18 cellular contexts compared by ENCODE assay signal in the genomic region with DNA sequence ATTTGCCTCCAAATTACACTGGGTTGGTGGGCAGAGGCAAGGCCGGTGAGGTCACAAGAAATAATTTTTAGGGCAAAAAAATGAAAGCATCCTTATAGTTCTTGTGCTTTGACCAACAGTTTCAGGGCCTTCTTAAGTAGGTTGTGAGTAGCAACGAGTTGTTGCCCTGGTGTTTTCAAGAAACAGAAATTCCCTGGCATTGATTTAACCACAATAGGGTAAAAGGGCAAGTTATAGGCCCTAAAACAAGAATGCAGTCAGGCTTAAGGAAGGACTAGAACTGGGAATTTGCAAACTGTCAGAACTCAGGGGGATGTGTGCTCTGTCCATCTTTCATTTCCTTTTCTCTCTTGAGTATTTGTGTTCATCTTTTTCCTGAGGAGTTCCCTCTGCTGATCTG. TPM values are rescaled to one million over a fixed set of nuclear protein-coding genes. Genes with fewer than 3 reads are reported as not detected.
DNase-seq lines count a peak whose midpoint lies in the region; ATAC-seq and TF ChIP-seq lines count a peak whose summit lies in the region.
"Had no signal": no experiment of that assay in that cellular context is flagged by ENCODE, and none has a peak within 500 bp of the region (broad histone marks: within the 10 kb centered on the region; RNA-seq: fewer than 3 reads in every experiment).

No MANE protein-coding gene starts in this region.

- H3K36me3 ChIP-seq in smooth muscle cell (ENCODE audit: low read depth), result no peaks in the 10 kb centered on the region
- no peaks in the 10 kb centered on the region for H3K36me3 ChIP-seq in lower lobe of right lung
- H3K36me3 ChIP-seq: ascending aorta, gastrocnemius medialis, suprapubic skin had no signal

- TF ChIP-seq CTCF in HFFc6 (IDR thresholded peaks at IDR 0.05), result no peak
- no peak for TF ChIP-seq CTCF in glutamatergic neuron (IDR thresholded peaks at IDR 0.05; ENCODE audit: partially characterized antibody, unreplicated experiment)
- no peak for TF ChIP-seq CTCF in smooth muscle cell (IDR thresholded peaks at IDR 0.05; ENCODE audit: borderline replicate concordance, insufficient read depth, poor library complexity, severe bottlenecking)
- no peak for TF ChIP-seq CTCF in lower lobe of right lung (IDR thresholded peaks at IDR 0.05)

- peaks cover 21% of the 10 kb centered on the region for H3F3A ChIP-seq in smooth muscle cell (ENCODE audit: low read depth)

- H3K9me3 ChIP-seq in smooth muscle cell (replicated peaks; ENCODE audit: low read depth) (no peaks in the 10 kb centered on the region), lower lobe of right lung (no peaks in the 10 kb centered on the region)
- H3K9me3 ChIP-seq: ascending aorta, gastrocnemius medialis, suprapubic skin had no signal

- H3K27ac Mint-ChIP-seq in HFFc6 (peak overlapping the region; percentile 80), glutamatergic neuron (ENCODE audit: unreplicated experiment) (peak overlapping the region; percentile 18)
- H3K27ac Mint-ChIP-seq: T-helper 1 cell treated with Interleukin-12 subunit alpha and Interleukin-12 subunit beta and Interleukin-4 antibody, amounts not matched to agents 30 μg/mL and 1 μg/mL, for 36 hours had no signal

- H3K79me2 ChIP-seq in smooth muscle cell (ENCODE audit: low read depth), result no peaks in the 10 kb centered on the region

- H3K4me1 Mint-ChIP-seq in HFFc6 (ENCODE audit: low read depth) (peaks cover 81% of the 10 kb centered on the region), glutamatergic neuron (ENCODE audit: low read depth, unreplicated experiment) (peaks cover 43% of the 10 kb centered on the region)

- H3K4me3 ChIP-seq in smooth muscle cell (no peak overlapping the region), lower lobe of right lung (no peak overlapping the region)
- H3K4me3 ChIP-seq: ascending aorta, coronary artery, gastrocnemius medialis, suprapubic skin had no signal

- H4K20me1 ChIP-seq in smooth muscle cell (ENCODE audit: low read depth), result no peaks in the 10 kb centered on the region

- H3K4me3 Mint-ChIP-seq in HFFc6 (no peak overlapping the region; the same call in 1 of the 2 replicates), glutamatergic neuron (ENCODE audit: unreplicated experiment) (peak overlapping the region; percentile 5)
- H3K4me3 Mint-ChIP-seq: T-helper 1 cell treated with Interleukin-12 subunit alpha and Interleukin-12 subunit beta and Interleukin-4 antibody, amounts not matched to agents 30 μg/mL and 1 μg/mL, for 36 hours had no signal

- H3K4me1 ChIP-seq in smooth muscle cell (ENCODE audit: low read depth) (peaks cover 11% of the 10 kb centered on the region), lower lobe of right lung (peaks cover 9% of the 10 kb centered on the region)
- H3K4me1 ChIP-seq: ascending aorta, gastrocnemius medialis, suprapubic skin had no signal

- no peaks in the 10 kb centered on the region for H3K27me3 ChIP-seq in smooth muscle cell (ENCODE audit: low read depth)
- no peaks in the 10 kb centered on the region for H3K27me3 ChIP-seq in lower lobe of right lung (ENCODE audit: low read depth)
- H3K27me3 ChIP-seq: ascending aorta, gastrocnemius medialis, suprapubic skin had no signal

- ATAC-seq in HG02623 (IDR thresholded peaks at IDR 0.05; ENCODE audit: unreplicated experiment) (no peak), lower lobe of right lung (no peak)
- ATAC-seq: gastrocnemius medialis had no signal

- intact Hi-C loops in lower lobe of right lung (cut with DNase I), result no loop called here

- H3K36me3 Mint-ChIP-seq in HFFc6 (ENCODE audit: low read depth) (no peaks in the 10 kb centered on the region), glutamatergic neuron (ENCODE audit: unreplicated experiment) (no peaks in the 10 kb centered on the region)

- peak overlapping the region; percentile 60 for H3K27ac ChIP-seq in smooth muscle cell (ENCODE audit: low read depth)
- no peak overlapping the region for H3K27ac ChIP-seq in lower lobe of right lung
- H3K27ac ChIP-seq: ascending aorta, gastrocnemius medialis, suprapubic skin had no signal

- no peak overlapping the region for H3K9ac ChIP-seq in smooth muscle cell (ENCODE audit: low read depth)

- H3K9me3 Mint-ChIP-seq in HFFc6 (no peaks in the 10 kb centered on the region), glutamatergic neuron (ENCODE audit: unreplicated experiment) (peaks cover 7% of the 10 kb centered on the region)
- H3K9me3 Mint-ChIP-seq: T-helper 1 cell treated with Interleukin-12 subunit alpha and Interleukin-12 subunit beta and Interleukin-4 antibody, amounts not matched to agents 30 μg/mL and 1 μg/mL, for 36 hours had no signal

- DNase-seq in HFFc6 (peak; percentile 53), amniotic epithelial cell (ENCODE audit: low read depth) (peak; percentile 52), glutamatergic neuron (no peak), smooth muscle cell (lab: John Stamatoyannopoulos, UW; ENCODE audit: unreplicated experiment) (no peak), iPS-NIHi7 (ENCODE audit: extremely low spot score) (no peak), lower lobe of right lung (no peak)
- DNase-seq: activated CD4-positive, alpha-beta T cell treated with anti-CD3 and anti-CD28 coated beads, Interleukin-2, amount 50 U/mL, for 4 hours; DND-41; gastrocnemius medialis; midbrain; NCI-H1436; NCI-H2171; NCI-H69 had no signal

- WGBS in smooth muscle cell (ENCODE audit: low lambda C conversion rate), result 70% methylated on average over 2 of the region's 2 CpGs

- no peak overlapping the region for H2AFZ ChIP-seq in smooth muscle cell (ENCODE audit: low read depth)

- H3K27me3 Mint-ChIP-seq in HFFc6 (ENCODE audit: insufficient read depth), result peaks cover 4% of the 10 kb centered on the region; the same call in 1 of the 2 replicates
- H3K27me3 Mint-ChIP-seq in glutamatergic neuron (ENCODE audit: unreplicated experiment), result peaks cover 3% of the 10 kb centered on the region

- H3K4me2 ChIP-seq in smooth muscle cell, result no peak overlapping the region

RNA-seq across cellular contexts. Expression of a gene that starts 24.9 kb away (rescaled TPM):
- 1,000 to 10,000 TPM; 1,006 to 1,273 (median 1,121) TPM for total RNA-seq in HFFc6 (2021; fragmentation: NEBNext Ultra II Directional; extraction: Animal tissue kit (Norgen Biotek cat#: 25700))
- 1,225 TPM for total RNA-seq in glutamatergic neuron (ENCODE audit: unreplicated experiment)
- 937 and 981 TPM in 2 replicates for total RNA-seq in smooth muscle cell
- polyA plus RNA-seq in smooth muscle cell, result 930 and 1,035 TPM in 2 replicates
- total RNA-seq in lower lobe of right lung, result 469 TPM

RNA-seq across cellular contexts. Expression of a gene that starts 46.1 kb away (rescaled TPM):
- under 1 TPM in 3 of 6 experiments, not detected in 3; 0.19 to 0.40 (median 0.25) TPM for total RNA-seq in HFFc6 (2021; fragmentation: NEBNext Ultra II Directional; extraction: Animal tissue kit (Norgen Biotek cat#: 25700))
- total RNA-seq in glutamatergic neuron (ENCODE audit: unreplicated experiment) (1.3 TPM), smooth muscle cell (0.36 and 0.54 TPM in 2 replicates), lower lobe of right lung (0.77 TPM)
- polyA plus RNA-seq in smooth muscle cell, result 1.9 TPM in 1 of 2 replicates, not detected in the other
- total RNA-seq: ascending aorta had no signal

Comparison
In these comparisons a context has a peak if more than half of its experiments do, and no peak if none do; other contexts are left out.
1. DNase-seq: peak in HFFc6 (single experiment) and amniotic epithelial cell (single experiment); none in glutamatergic neuron (single experiment), smooth muscle cell (single experiment), iPS-NIHi7 (single experiment) and lower lobe of right lung (single experiment).